ENCODE assay signal across 1 cellular context in the genomic region with DNA sequence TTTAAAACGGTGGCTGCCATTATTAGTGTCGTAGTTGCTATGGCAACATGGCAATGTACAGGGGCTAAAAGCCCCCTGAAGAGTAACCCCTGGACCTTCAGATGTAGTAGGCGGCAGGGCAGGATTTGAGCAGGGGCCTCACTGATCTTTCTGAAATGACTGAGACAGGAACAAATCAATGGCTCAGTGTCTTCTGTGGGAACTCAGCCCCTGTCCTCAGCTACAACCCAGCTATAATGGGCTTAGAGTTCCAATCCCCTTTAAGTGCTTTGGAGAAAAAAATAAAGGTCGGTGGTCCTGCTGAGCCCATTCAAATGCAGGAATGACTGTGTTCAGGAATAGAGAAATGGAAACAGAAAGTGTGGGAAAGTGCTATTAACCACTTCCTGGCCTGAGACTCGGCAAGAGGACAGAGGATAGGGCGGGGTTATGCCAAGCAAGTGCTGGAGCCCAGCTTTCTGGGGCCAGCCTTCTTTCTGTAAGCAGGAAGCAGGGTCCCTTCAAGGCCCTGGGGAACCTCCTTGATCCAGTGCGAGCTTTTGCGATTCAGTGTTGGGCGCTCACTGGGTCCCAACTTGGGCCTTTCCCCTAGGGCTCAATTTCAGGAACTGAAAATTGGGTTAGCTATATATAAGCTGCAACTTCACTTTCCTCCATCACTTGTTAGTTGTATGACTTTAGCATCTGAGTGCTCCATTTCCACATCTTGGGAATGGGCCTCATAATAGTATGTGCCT.
TF ChIP-seq lines count a peak whose summit lies in the region.

No MANE protein-coding gene starts in this region.

TF ChIP-seq in GM12878, 131 proteins besides CTCF, POLR2A, EP300 and RAD21 (continued from another document):
- TF ChIP-seq, protein P1, sequence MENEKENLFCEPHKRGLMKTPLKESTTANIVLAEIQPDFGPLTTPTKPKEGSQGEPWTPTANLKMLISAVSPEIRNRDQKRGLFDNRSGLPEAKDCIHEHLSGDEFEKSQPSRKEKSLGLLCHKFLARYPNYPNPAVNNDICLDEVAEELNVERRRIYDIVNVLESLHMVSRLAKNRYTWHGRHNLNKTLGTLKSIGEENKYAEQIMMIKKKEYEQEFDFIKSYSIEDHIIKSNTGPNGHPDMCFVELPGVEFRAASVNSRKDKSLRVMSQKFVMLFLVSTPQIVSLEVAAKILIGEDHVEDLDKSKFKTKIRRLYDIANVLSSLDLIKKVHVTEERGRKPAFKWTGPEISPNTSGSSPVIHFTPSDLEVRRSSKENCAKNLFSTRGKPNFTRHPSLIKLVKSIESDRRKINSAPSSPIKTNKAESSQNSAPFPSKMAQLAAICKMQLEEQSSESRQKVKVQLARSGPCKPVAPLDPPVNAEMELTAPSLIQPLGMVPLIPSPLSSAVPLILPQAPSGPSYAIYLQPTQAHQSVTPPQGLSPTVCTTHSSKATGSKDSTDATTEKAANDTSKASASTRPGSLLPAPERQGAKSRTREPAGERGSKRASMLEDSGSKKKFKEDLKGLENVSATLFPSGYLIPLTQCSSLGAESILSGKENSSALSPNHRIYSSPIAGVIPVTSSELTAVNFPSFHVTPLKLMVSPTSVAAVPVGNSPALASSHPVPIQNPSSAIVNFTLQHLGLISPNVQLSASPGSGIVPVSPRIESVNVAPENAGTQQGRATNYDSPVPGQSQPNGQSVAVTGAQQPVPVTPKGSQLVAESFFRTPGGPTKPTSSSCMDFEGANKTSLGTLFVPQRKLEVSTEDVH (IDR thresholded peaks at IDR 0.05; ENCODE audit: low read depth, partially characterized antibody), result no peak
- TF ChIP-seq SP1 (IDR thresholded peaks at IDR 0.05; ENCODE audit: low read depth, low read length) (peak; percentile 5), FOXK2 (IDR thresholded peaks at IDR 0.05) (no peak), FOXM1 (IDR thresholded peaks at IDR 0.05; ENCODE audit: low read depth, low read length) (peak; percentile 41; the same call in 1 of the 2 replicates), POLR2AphosphoS5 (IDR thresholded peaks at IDR 0.05; ENCODE audit: low read length) (peak; percentile 73), IRF4 (IDR thresholded peaks at IDR 0.05; ENCODE audit: low read depth, low read length) (peak; percentile 82), STAT1 (conservative IDR thresholded peaks at IDR 0.05) (peak; percentile 39; the same call in 1 of the 2 replicates), RELA (IDR thresholded peaks at IDR 0.05; ENCODE audit: borderline replicate concordance, partially characterized antibody) (no peak), NRF1 (conservative IDR thresholded peaks at IDR 0.05; ENCODE audit: low read depth, low read length) (no peak), JUNB (IDR thresholded peaks at IDR 0.05) (peak; percentile 52), ATF7 (IDR thresholded peaks at IDR 0.05; ENCODE audit: low read depth) (peak; percentile 45), SMC3 (IDR thresholded peaks at IDR 0.05; ENCODE audit: borderline replicate concordance, low read length) (0 out of 2 replicates have a peak, but pooled peaks have one; percentile 15), CBFB (IDR thresholded peaks at IDR 0.05; ENCODE audit: low read depth) (peak; percentile 51; the same call in 1 of the 2 replicates), GATAD2B (conservative IDR thresholded peaks at IDR 0.05; ENCODE audit: low read depth) (peak; percentile 82), PML (IDR thresholded peaks at IDR 0.05; ENCODE audit: low read length) (0 out of 2 replicates have a peak, but pooled peaks have one; percentile 37), BACH1 (IDR thresholded peaks at IDR 0.05; ENCODE audit: borderline replicate concordance) (no peak; the same call in 1 of the 2 replicates), RBBP5 (conservative IDR thresholded peaks at IDR 0.05) (no peak), STAT3 (IDR thresholded peaks at IDR 0.05; ENCODE audit: low read depth, low read length) (peak; percentile 80; the same call in 1 of the 2 replicates), RUNX3 (IDR thresholded peaks at IDR 0.05; ENCODE audit: low read length) (peak; percentile 91), HCFC1 (IDR thresholded peaks at IDR 0.05; ENCODE audit: low read length) (no peak), RAD51 (IDR thresholded peaks at IDR 0.05) (no peak), NBN (IDR thresholded peaks at IDR 0.05) (peak; percentile 62), ZNF24 (IDR thresholded peaks at IDR 0.05) (0 out of 2 replicates have a peak, but pooled peaks have one; percentile 6), NFIC (IDR thresholded peaks at IDR 0.05; ENCODE audit: low read depth, low read length) (peak; percentile 80; the same call in 1 of the 2 replicates), GABPA (IDR thresholded peaks at IDR 0.05; ENCODE audit: low read depth) (no peak), KLF5 (IDR thresholded peaks at IDR 0.05; ENCODE audit: partially characterized antibody) (peak; percentile 36), MTA2 (IDR thresholded peaks at IDR 0.05; ENCODE audit: low read depth) (peak; percentile 71), ZSCAN29 (IDR thresholded peaks at IDR 0.05) (0 out of 2 replicates have a peak, but pooled peaks have one; percentile 28), ETV6 (conservative IDR thresholded peaks at IDR 0.05 in 1 of 2, IDR thresholded peaks at IDR 0.05 in 1 of 2; ENCODE audit: borderline replicate concordance in 1 of 2, low read depth in 1 of 2) (peak in 1 of 2 experiments; percentile 81; a peak in 2 of 4 replicates), ZNF217 (IDR thresholded peaks at IDR 0.05) (peak; percentile 72; the same call in 1 of the 2 replicates), BMI1 (IDR thresholded peaks at IDR 0.05; ENCODE audit: borderline replicate concordance) (peak; percentile 85), IKZF2 (IDR thresholded peaks at IDR 0.05) (peak; percentile 94 to 96), NFXL1 (IDR thresholded peaks at IDR 0.05; ENCODE audit: borderline replicate concordance) (no peak)
- TF ChIP-seq, protein P2, sequence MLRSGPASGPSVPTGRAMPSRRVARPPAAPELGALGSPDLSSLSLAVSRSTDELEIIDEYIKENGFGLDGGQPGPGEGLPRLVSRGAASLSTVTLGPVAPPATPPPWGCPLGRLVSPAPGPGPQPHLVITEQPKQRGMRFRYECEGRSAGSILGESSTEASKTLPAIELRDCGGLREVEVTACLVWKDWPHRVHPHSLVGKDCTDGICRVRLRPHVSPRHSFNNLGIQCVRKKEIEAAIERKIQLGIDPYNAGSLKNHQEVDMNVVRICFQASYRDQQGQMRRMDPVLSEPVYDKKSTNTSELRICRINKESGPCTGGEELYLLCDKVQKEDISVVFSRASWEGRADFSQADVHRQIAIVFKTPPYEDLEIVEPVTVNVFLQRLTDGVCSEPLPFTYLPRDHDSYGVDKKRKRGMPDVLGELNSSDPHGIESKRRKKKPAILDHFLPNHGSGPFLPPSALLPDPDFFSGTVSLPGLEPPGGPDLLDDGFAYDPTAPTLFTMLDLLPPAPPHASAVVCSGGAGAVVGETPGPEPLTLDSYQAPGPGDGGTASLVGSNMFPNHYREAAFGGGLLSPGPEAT (IDR thresholded peaks at IDR 0.05; ENCODE audit: low read depth), result peak; percentile 91
- TF ChIP-seq, protein P3, sequence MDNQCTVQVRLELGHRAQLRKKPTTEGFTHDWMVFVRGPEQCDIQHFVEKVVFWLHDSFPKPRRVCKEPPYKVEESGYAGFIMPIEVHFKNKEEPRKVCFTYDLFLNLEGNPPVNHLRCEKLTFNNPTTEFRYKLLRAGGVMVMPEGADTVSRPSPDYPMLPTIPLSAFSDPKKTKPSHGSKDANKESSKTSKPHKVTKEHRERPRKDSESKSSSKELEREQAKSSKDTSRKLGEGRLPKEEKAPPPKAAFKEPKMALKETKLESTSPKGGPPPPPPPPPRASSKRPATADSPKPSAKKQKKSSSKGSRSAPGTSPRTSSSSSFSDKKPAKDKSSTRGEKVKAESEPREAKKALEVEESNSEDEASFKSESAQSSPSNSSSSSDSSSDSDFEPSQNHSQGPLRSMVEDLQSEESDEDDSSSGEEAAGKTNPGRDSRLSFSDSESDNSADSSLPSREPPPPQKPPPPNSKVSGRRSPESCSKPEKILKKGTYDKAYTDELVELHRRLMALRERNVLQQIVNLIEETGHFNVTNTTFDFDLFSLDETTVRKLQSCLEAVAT (IDR thresholded peaks at IDR 0.05), result peak; percentile 78; the same call in 1 of the 2 replicates
- TF ChIP-seq, protein P4, sequence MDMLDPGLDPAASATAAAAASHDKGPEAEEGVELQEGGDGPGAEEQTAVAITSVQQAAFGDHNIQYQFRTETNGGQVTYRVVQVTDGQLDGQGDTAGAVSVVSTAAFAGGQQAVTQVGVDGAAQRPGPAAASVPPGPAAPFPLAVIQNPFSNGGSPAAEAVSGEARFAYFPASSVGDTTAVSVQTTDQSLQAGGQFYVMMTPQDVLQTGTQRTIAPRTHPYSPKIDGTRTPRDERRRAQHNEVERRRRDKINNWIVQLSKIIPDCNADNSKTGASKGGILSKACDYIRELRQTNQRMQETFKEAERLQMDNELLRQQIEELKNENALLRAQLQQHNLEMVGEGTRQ (IDR thresholded peaks at IDR 0.05; ENCODE audit: borderline replicate concordance, low read depth, low read length), result no peak
- TF ChIP-seq, protein P5, sequence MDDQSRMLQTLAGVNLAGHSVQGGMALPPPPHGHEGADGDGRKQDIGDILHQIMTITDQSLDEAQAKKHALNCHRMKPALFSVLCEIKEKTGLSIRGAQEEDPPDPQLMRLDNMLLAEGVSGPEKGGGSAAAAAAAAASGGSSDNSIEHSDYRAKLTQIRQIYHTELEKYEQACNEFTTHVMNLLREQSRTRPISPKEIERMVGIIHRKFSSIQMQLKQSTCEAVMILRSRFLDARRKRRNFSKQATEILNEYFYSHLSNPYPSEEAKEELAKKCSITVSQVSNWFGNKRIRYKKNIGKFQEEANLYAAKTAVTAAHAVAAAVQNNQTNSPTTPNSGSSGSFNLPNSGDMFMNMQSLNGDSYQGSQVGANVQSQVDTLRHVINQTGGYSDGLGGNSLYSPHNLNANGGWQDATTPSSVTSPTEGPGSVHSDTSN (IDR thresholded peaks at IDR 0.05; ENCODE audit: insufficient replicate concordance, low read depth, low read length), result no peak
